ENCODE assay signal across 12 cellular contexts in the genomic region with DNA sequence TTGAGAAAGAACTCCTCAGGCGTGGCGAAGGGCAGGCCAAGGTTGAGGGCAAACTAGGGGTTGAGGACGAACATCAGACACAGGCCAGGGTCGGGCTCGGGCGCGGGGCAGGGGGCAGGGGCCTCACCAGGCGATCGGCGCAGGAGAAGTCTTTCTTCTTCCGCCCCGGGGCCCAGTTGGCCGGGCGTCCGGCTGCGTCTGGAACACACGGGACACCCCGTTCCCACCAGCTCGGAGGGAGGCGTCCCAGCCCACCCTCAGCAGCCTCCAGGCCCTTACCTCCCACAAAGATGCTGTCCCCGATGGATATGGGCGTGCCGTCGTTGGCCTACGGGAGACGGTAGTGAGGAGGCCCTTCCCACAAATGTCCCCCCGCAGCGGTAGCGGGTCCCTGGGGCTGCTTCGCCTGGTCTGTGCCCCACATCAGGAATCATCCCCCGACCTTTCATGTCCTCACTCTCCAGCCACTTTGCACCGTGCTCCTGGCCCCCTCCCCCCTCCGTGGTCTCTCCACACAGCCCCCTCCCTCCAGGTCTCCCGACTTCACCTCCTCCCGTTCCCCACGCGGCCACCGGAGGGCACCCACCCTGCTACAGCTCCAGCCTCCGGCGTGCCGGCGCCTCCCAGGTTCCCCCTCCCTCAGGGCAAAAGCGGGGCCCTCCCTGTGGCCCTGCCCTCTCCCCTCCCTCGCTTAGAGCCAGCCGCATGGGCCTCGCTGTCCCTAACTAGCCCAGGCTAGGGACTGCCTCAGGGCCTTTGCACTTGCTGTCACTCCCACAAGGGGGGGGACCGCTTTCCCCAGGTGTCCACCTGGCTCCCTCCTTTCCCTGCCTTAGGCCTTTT. TPM values are rescaled to one million over a fixed set of nuclear protein-coding genes. Genes with fewer than 3 reads are reported as not detected.
A peak's percentile ranks its signal among the peaks of the same experiment; 100 is the strongest.
DNase-seq lines count a peak whose midpoint lies in the region; ATAC-seq and TF ChIP-seq lines count a peak whose summit lies in the region.
"Had no signal": no experiment of that assay in that cellular context is flagged by ENCODE, and none has a peak within 500 bp of the region (broad histone marks: within the 10 kb centered on the region; RNA-seq: fewer than 3 reads in every experiment).

No MANE protein-coding gene starts in this region.

- H4K8ac ChIP-seq in neuronal stem cell (ENCODE audit: low read depth, low read length) = no peak overlapping the region

- peaks cover 8 to 10% of the 10 kb centered on the region in 2 donors for H3K4me1 ChIP-seq in neuronal stem cell (ENCODE audit: control insufficient read depth in 2 of 2, insufficient read depth in 1 of 2, low read depth in 1 of 2, low read length in 2 of 2)

- H3K14ac ChIP-seq in neuronal stem cell (ENCODE audit: low read length) = no peak overlapping the region

- peaks cover 32% of the 10 kb centered on the region for H3K36me3 Mint-ChIP-seq in central memory CD8-positive, alpha-beta T cell (ENCODE audit: insufficient read depth)

- peak; percentile 34 for TF ChIP-seq CTCF in HFF-Myc (IDR thresholded peaks at IDR 0.05; ENCODE audit: low read depth, low read length, missing control alignments)

- H3K36me3 ChIP-seq in neuronal stem cell (replicated peaks in 1 of 2; ENCODE audit: control insufficient read depth in 2 of 2, insufficient read depth in 2 of 2, low read length in 2 of 2) = peaks cover 57 to 79% of the 10 kb centered on the region in 2 donors
- H3K36me3 ChIP-seq: uterus had no signal

- no peak for ATAC-seq in central memory CD8-positive, alpha-beta T cell (replicated peaks; ENCODE audit: extremely low read depth, poor library complexity, severe bottlenecking)
- ATAC-seq in HG03196 (IDR thresholded peaks at IDR 0.05; ENCODE audit: unreplicated experiment) = no peak

- H3K23ac ChIP-seq in neuronal stem cell (ENCODE audit: low read depth, low read length, poor library complexity) = peak overlapping the region; percentile 50

- peaks cover 2% of the 10 kb centered on the region for H3K79me1 ChIP-seq in neuronal stem cell (ENCODE audit: low read depth, low read length)

- H3K4me3 ChIP-seq in HFF-Myc (replicated peaks; ENCODE audit: low read depth, low read length) (no peak overlapping the region), neuronal stem cell (ENCODE audit: low read length in 2 of 2) (peak overlapping the region in 1 of 2 donors; percentile 18)
- H3K4me3 ChIP-seq: lung, uterus had no signal

- no peak overlapping the region for H2AFZ ChIP-seq in neuronal stem cell (ENCODE audit: low read length)

- no peak overlapping the region for H2BK12ac ChIP-seq in neuronal stem cell (ENCODE audit: low read length)

- H2BK120ac ChIP-seq in neuronal stem cell (ENCODE audit: low read depth, low read length) = no peak overlapping the region

- H3K4me2 ChIP-seq in neuronal stem cell (ENCODE audit: insufficient read depth, low read length, poor library complexity, severe bottlenecking) = no peak overlapping the region

- peak overlapping the region; percentile 68 for H3K27ac Mint-ChIP-seq in central memory CD8-positive, alpha-beta T cell (ENCODE audit: low read depth)

- no peak overlapping the region for H3K4ac ChIP-seq in neuronal stem cell (ENCODE audit: low read length)

- H3K9me3 ChIP-seq in neuronal stem cell (replicated peaks in 1 of 2; ENCODE audit: control insufficient read depth in 2 of 2, insufficient read depth in 1 of 2, low read depth in 1 of 2, low read length in 2 of 2) = peaks cover 0 to 2% of the 10 kb centered on the region in 2 donors
- H3K9me3 ChIP-seq: uterus had no signal

- H3K27me3 Mint-ChIP-seq in central memory CD8-positive, alpha-beta T cell = no peaks in the 10 kb centered on the region

- no peak overlapping the region for H3K27ac ChIP-seq in neuronal stem cell (replicated peaks; ENCODE audit: low read length)
- H3K27ac ChIP-seq: uterus had no signal

- H3K9me3 Mint-ChIP-seq in central memory CD8-positive, alpha-beta T cell = no peaks in the 10 kb centered on the region

- no peak overlapping the region for H2AK5ac ChIP-seq in neuronal stem cell (ENCODE audit: low read depth, low read length)

- H2BK15ac ChIP-seq in neuronal stem cell (ENCODE audit: low read length) = no peak overlapping the region

- H3K9ac ChIP-seq in neuronal stem cell (ENCODE audit: low read depth, low read length, poor library complexity) = no peak overlapping the region

- peaks cover 26% of the 10 kb centered on the region for H3K4me1 Mint-ChIP-seq in central memory CD8-positive, alpha-beta T cell

- no CpG with 5 or more reads among the region's 47 CpGs for WGBS in neuronal stem cell (ENCODE audit: extremely low coverage in 2 of 2, insufficient read length in 2 of 2, insufficient replicate concordance in 1 of 2), 2 donors

- H3K4me3 Mint-ChIP-seq in central memory CD8-positive, alpha-beta T cell = no peak overlapping the region

- no peak overlapping the region for H3K18ac ChIP-seq in neuronal stem cell (ENCODE audit: low read length)

- DNase-seq in DMS53 (lab: John Stamatoyannopoulos, UW) = peak; percentile 42
- no peak for DNase-seq in DMS53 treated with DMSO at 0.1 percent for 48 hours (lab: John Stamatoyannopoulos, UW; ENCODE audit: unreplicated experiment)
- no peak for DNase-seq in HFF-Myc (ENCODE audit: extremely low read depth, low read depth)
- no peak for DNase-seq in central memory CD8-positive, alpha-beta T cell (ENCODE audit: low spot score in 2 of 2)
- no peak for DNase-seq in neuronal stem cell (ENCODE audit: low spot score)
- DNase-seq in SKM-1 treated with dmso at 0.1 percent for 144 hours (lab: John Stamatoyannopoulos, UW; ENCODE audit: unreplicated experiment) = no peak
- DNase-seq in NCI-H1105 (lab: John Stamatoyannopoulos, UW) = no peak
- DNase-seq: activated CD4-positive, alpha-beta T cell treated with anti-CD3 and anti-CD28 coated beads, Interleukin-2, amount 50 U/mL, for 1 hour; NCI-H446 treated with DMSO at 0.1 percent for 48 hours had no signal

- H3K27me3 ChIP-seq in neuronal stem cell (ENCODE audit: control insufficient read depth in 3 of 3, insufficient read depth in 3 of 3, low read depth in 1 of 3, low read length in 3 of 3) = no peaks in the 10 kb centered on the region
- H3K27me3 ChIP-seq: uterus had no signal

- H2BK5ac ChIP-seq in neuronal stem cell (ENCODE audit: low read length) = no peak overlapping the region

- H4K91ac ChIP-seq in neuronal stem cell (ENCODE audit: low read depth, low read length, poor library complexity) = no peak overlapping the region

RNA-seq across cellular contexts. Expression of a gene that starts 4.7 kb away (rescaled TPM):
- polyA plus RNA-seq in neuronal stem cell (2013, experiment 1 of 2) = 56.3 TPM
- polyA plus RNA-seq in neuronal stem cell (2013, experiment 2 of 2) = 62.9 TPM

RNA-seq across cellular contexts. Expression of a gene that starts 11.7 kb away (rescaled TPM):
- polyA plus RNA-seq in neuronal stem cell (2013, experiment 1 of 2) = 316 TPM
- 321 TPM for polyA plus RNA-seq in neuronal stem cell (2013, experiment 2 of 2)

RNA-seq across cellular contexts. Expression of a gene that starts 14.5 kb away (rescaled TPM):
- 45.3 TPM for polyA plus RNA-seq in neuronal stem cell (2013, experiment 1 of 2)
- 42.9 TPM for polyA plus RNA-seq in neuronal stem cell (2013, experiment 2 of 2)

RNA-seq across cellular contexts. Expression of a gene that starts 14.9 kb away (rescaled TPM):
- polyA plus RNA-seq in neuronal stem cell (2013, experiment 1 of 2) = 29.5 TPM
- 29.9 TPM for polyA plus RNA-seq in neuronal stem cell (2013, experiment 2 of 2)

RNA-seq across cellular contexts. Expression of a gene that starts 34.1 kb away (rescaled TPM):
- 0.28 TPM for polyA plus RNA-seq in neuronal stem cell (2013, experiment 1 of 2)
- polyA plus RNA-seq in neuronal stem cell (2013, experiment 2 of 2) = 0.26 TPM
